Comparison of ENCODE assay signal across 8 cellular contexts in the genomic region with DNA sequence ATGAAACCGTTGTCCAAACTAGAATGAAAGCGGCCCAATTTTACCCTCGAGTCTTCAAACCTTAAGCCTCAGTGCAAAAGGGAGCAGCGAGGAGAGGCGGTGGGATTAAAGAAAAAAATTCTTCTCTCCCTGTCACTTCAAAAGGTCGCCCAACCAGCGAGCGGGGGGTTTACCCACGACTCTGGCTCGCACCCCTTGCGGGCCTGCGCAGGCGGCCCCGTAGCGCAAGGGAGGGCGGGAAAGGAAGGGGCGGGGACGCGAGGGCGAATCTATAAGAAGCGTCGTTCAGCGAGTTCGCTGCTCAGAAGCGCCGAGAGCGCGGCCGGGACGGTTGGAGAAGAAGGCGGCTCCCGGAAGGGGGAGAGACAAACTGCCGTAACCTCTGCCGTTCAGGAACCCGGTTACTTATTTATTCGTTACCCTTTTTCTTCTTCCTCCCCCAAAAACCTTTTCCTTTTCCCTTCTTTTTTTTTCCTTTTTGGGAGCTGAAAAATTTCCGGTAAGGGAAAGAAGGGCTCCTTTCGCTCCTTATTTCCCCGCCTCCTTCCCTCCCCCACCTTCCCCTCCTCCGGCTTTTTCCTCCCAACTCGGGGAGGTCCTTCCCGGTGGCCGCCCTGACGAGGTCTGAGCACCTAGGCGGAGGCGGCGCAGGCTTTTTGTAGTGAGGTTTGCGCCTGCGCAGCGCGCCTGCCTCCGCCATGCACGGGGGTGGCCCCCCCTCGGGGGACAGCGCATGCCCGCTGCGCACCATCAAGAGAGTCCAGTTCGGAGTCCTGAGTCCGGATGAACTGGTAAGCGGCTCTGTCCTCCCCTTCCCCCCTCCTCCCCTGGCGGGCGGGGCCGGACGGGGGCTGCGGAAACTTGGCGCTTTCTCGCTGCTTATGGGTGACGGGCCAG. TPM values are rescaled to one million over a fixed set of nuclear protein-coding genes. Genes with fewer than 3 reads are reported as not detected.
DNase-seq lines count a peak whose midpoint lies in the region; ATAC-seq and FAIRE-seq lines count a peak whose summit lies in the region.

Gene POLR2A, plus strand, starts transcription at position 300 of the 897 bp plus-strand sequence.

- WGBS in mesendoderm (ENCODE audit: extremely low coverage, insufficient coverage, low lambda C conversion rate) = no CpG with 5 or more reads among the region's 68 CpGs

- H3K36me3 ChIP-seq in endocrine pancreas (ENCODE audit: control insufficient read depth, insufficient read depth, low read length) (no peaks in the 10 kb centered on the region), mesendoderm (ENCODE audit: control insufficient read depth, insufficient read depth, low read length) (no peaks in the 10 kb centered on the region)

- peak within 1 kb of the TSS; percentile 87 for H4K8ac ChIP-seq in mesendoderm (ENCODE audit: low read depth, low read length)

- H3K36me3 Mint-ChIP-seq in activated CD8-positive, alpha-beta memory T cell treated with anti-CD3 and anti-CD28 coated beads, Interleukin-2, amount 10 ng/mL, durations not matched to agents 7 days and 5 days = peaks cover 30% of the 10 kb centered on the region

- peaks cover 68% of the 10 kb centered on the region for H3K4me1 Mint-ChIP-seq in activated CD8-positive, alpha-beta memory T cell treated with anti-CD3 and anti-CD28 coated beads, Interleukin-2, amount 10 ng/mL, durations not matched to agents 7 days and 5 days

- no peaks in the 10 kb centered on the region for H3K9me3 ChIP-seq in endocrine pancreas (ENCODE audit: control insufficient read depth, low read length)

- H3K9me3 Mint-ChIP-seq in activated CD8-positive, alpha-beta memory T cell treated with anti-CD3 and anti-CD28 coated beads, Interleukin-2, amount 10 ng/mL, durations not matched to agents 7 days and 5 days (ENCODE audit: low read depth) = no peaks in the 10 kb centered on the region

- H3K4ac ChIP-seq in mesendoderm (ENCODE audit: low read depth, low read length) = peak within 1 kb of the TSS; percentile 99

- peak within 1 kb of the TSS; percentile 86 for H2BK120ac ChIP-seq in mesendoderm (ENCODE audit: low read depth, low read length)

- ATAC-seq in GM21367 (IDR thresholded peaks at IDR 0.05; ENCODE audit: unreplicated experiment) = peak; percentile 46
- peak; percentile 69 for ATAC-seq in activated CD8-positive, alpha-beta memory T cell treated with anti-CD3 and anti-CD28 coated beads, Interleukin-2, amount 10 ng/mL, durations not matched to agents 7 days and 5 days

- H3K56ac ChIP-seq in mesendoderm (ENCODE audit: low read length) = peak within 1 kb of the TSS; percentile 97

- no peaks in the 10 kb centered on the region for H3K27me3 Mint-ChIP-seq in activated CD8-positive, alpha-beta memory T cell treated with anti-CD3 and anti-CD28 coated beads, Interleukin-2, amount 10 ng/mL, durations not matched to agents 7 days and 5 days

- peak within 1 kb of the TSS; percentile 90 for H3K4me3 Mint-ChIP-seq in activated CD8-positive, alpha-beta memory T cell treated with anti-CD3 and anti-CD28 coated beads, Interleukin-2, amount 10 ng/mL, durations not matched to agents 7 days and 5 days

- peak within 1 kb of the TSS; percentile 93 for H2BK5ac ChIP-seq in mesendoderm (ENCODE audit: low read length)

- H3K27ac ChIP-seq in mesendoderm (ENCODE audit: low read depth, low read length) = peak within 1 kb of the TSS; percentile 97

- H3K27me3 ChIP-seq in endocrine pancreas (ENCODE audit: control insufficient read depth, insufficient read depth, low read length) = no peaks in the 10 kb centered on the region
- no peaks in the 10 kb centered on the region for H3K27me3 ChIP-seq in mesendoderm (ENCODE audit: insufficient read depth, low read length, poor library complexity)

- H3K4me3 ChIP-seq in endocrine pancreas (ENCODE audit: control insufficient read depth, insufficient read depth, low read length) (peak within 1 kb of the TSS; percentile 80), mesendoderm (ENCODE audit: low read length) (peak within 1 kb of the TSS; percentile 96)

- H4K5ac ChIP-seq in mesendoderm (ENCODE audit: low read length) = peak within 1 kb of the TSS; percentile 26

- H2AK5ac ChIP-seq in mesendoderm (ENCODE audit: low read length) = peak within 1 kb of the TSS; percentile 85

- CTCF ChIA-PET in activated CD8-positive, alpha-beta memory T cell treated with anti-CD3 and anti-CD28 coated beads, Interleukin-2, amount 10 ng/mL, durations not matched to agents 7 days and 5 days (lab: Charles Lee) = interaction anchor here (1.0 to 3.9 kb wide), 8 partner anchors 27 to 203 kb away, joined by 3 to 41 read pairs (median 6); partner anchors contain the start of genes FGF11, SENP3, TMEM102 and TP53

- peak within 1 kb of the TSS; percentile 75 for H3K23ac ChIP-seq in mesendoderm (ENCODE audit: low read length)

- peak within 1 kb of the TSS; percentile 85 for H2BK15ac ChIP-seq in mesendoderm (replicated peaks; ENCODE audit: low read depth)

- H3K27ac Mint-ChIP-seq in activated CD8-positive, alpha-beta memory T cell treated with anti-CD3 and anti-CD28 coated beads, Interleukin-2, amount 10 ng/mL, durations not matched to agents 7 days and 5 days = peak within 1 kb of the TSS; percentile 100

- DNase-seq in COLO829 (ENCODE audit: low spot score) (peak; percentile 100), HTR-8/SVneo (ENCODE audit: insufficient read length, low spot score) (peak; percentile 99), NOMO-1 treated with dmso at 0.1 percent for 144 hours (lab: John Stamatoyannopoulos, UW; ENCODE audit: unreplicated experiment) (peak; percentile 89), mesendoderm (peak; percentile 98)
- peak; percentile 98 for DNase-seq in activated CD8-positive, alpha-beta memory T cell treated with anti-CD3 and anti-CD28 coated beads, Interleukin-2, amount 10 ng/mL, durations not matched to agents 7 days and 5 days
- DNase-seq in stimulated activated CD8-positive, alpha-beta memory T cell treated with anti-CD3 and anti-CD28 coated beads, Interleukin-15, amount 100 ng/mL, for 1 hour (ENCODE audit: low read depth) = peak; percentile 97

- H3K79me1 ChIP-seq in mesendoderm (ENCODE audit: low read length) = peaks cover 5% of the 10 kb centered on the region

- peak within 1 kb of the TSS; percentile 90 for H3K4me2 ChIP-seq in mesendoderm (ENCODE audit: low read length)

- H3K4me1 ChIP-seq in endocrine pancreas (ENCODE audit: control insufficient read depth, insufficient read depth, low read length) (peaks cover 16% of the 10 kb centered on the region), mesendoderm (ENCODE audit: control insufficient read depth, low read depth, low read length) (peaks cover 2% of the 10 kb centered on the region)

- H3K9ac ChIP-seq in endocrine pancreas (ENCODE audit: control insufficient read depth, insufficient read depth, low read length) (peak within 1 kb of the TSS; percentile 93), mesendoderm (ENCODE audit: low read length) (peak within 1 kb of the TSS; percentile 94)

- peak within 1 kb of the TSS; percentile 95 for H3K18ac ChIP-seq in mesendoderm (ENCODE audit: low read length)

- peak; percentile 94 for FAIRE-seq in HTR-8/SVneo (lab: Jason Lieb, UNC)

- peaks cover 38% of the 10 kb centered on the region for H3K79me2 ChIP-seq in mesendoderm (ENCODE audit: control insufficient read depth, insufficient read depth, low read length)

RNA-seq across cellular contexts. Expression of gene POLR2A, which starts in this region (rescaled TPM):
- 100 to 1,000 TPM; 198 to 228 TPM for total RNA-seq in activated CD8-positive, alpha-beta memory T cell treated with anti-CD3 and anti-CD28 coated beads, Interleukin-2, amount 10 ng/mL, durations not matched to agents 7 days and 5 days
- polyA plus RNA-seq in mesendoderm (2013, experiment 1 of 2) = 53.5 TPM
- polyA plus RNA-seq in mesendoderm (2013, experiment 2 of 2) = 51.7 TPM

Comparison
In these comparisons a context has a peak if more than half of its experiments do, and no peak if none do; other contexts are left out.
1. Peak in every context shown above with its lines: DNase-seq, ATAC-seq, H3K4me3 ChIP-seq and H3K27ac ChIP-seq.